Comparison of ENCODE assay signal across 1 cellular context in genomic region chr11:14898286-14899086, GRCh38.
A peak's percentile ranks its signal among the peaks of the same experiment; 100 is the strongest.
TF ChIP-seq lines count a peak whose summit lies in the region.

No MANE protein-coding gene starts in this region.

TF ChIP-seq in K562, 482 proteins besides CTCF, POLR2A, EP300 and RAD21 (continued from another document):
- TF ChIP-seq PRDM10 (IDR thresholded peaks at IDR 0.05; ENCODE audit: partially characterized antibody) (no peak), JUND (IDR thresholded peaks at IDR 0.05; ENCODE audit: borderline replicate concordance, low read depth, low read length) (peak; percentile 9; the same call in 1 of the 2 replicates), JUND (tag; IDR thresholded peaks at IDR 0.05; ENCODE audit: borderline replicate concordance, low read depth, low read length) (no peak)
